In genomic region chr9:124263800-124264426, GRCh38 we compare ENCODE assay signal across 11 cellular contexts. TPM values are rescaled to one million over a fixed set of nuclear protein-coding genes. Genes with fewer than 3 reads are reported as not detected.
DNase-seq lines count a peak whose midpoint lies in the region; ATAC-seq and TF ChIP-seq lines count a peak whose summit lies in the region.
"Had no signal": no experiment of that assay in that cellular context is flagged by ENCODE, and none has a peak within 500 bp of the region (broad histone marks: within the 10 kb centered on the region; RNA-seq: fewer than 3 reads in every experiment).

No MANE protein-coding gene starts in this region.

- H3K36me3 ChIP-seq in SJCRH30 (peaks cover 3% of the 10 kb centered on the region; the same call in 1 of the 2 replicates), right lobe of liver (no peaks in the 10 kb centered on the region), stomach (no peaks in the 10 kb centered on the region)

- intact Hi-C loops in right lobe of liver (cut with DNase I) = no loop called here
- intact Hi-C loops in stomach (cut with DNase I; ENCODE audit: low total_unique reads) = no loop called here

- peak; percentile 21 for TF ChIP-seq POLR2A in GM18951 (IDR thresholded peaks at IDR 0.05; ENCODE audit: extremely low read depth, insufficient read depth, insufficient read length)
- TF ChIP-seq POLR2A in right lobe of liver (IDR thresholded peaks at IDR 0.05) = peak; percentile 60
- TF ChIP-seq POLR2A in stomach (IDR thresholded peaks at IDR 0.05) = no peak

- 33% methylated on average over 14 of the region's 22 CpGs for WGBS in right lobe of liver (ENCODE audit: insufficient coverage, low coverage, low lambda C conversion rate, missing lambda C conversion rate)
- 46 to 61% (median 51%) methylated on average over 21 to 22 of the region's 22 CpGs for WGBS in stomach, 5 donors

- peak overlapping the region; percentile 2 for H3K4me3 ChIP-seq in SJCRH30
- no peak overlapping the region for H3K4me3 ChIP-seq in right lobe of liver
- H3K4me3 ChIP-seq in stomach = peak overlapping the region in 1 of 4 donors; percentile 10

- TF ChIP-seq CTCF in right lobe of liver (IDR thresholded peaks at IDR 0.05) (no peak), stomach (IDR thresholded peaks at IDR 0.05) (no peak)

- ATAC-seq in right lobe of liver = peak; percentile 37 to 69 (median 66)
- ATAC-seq in HG03457 (IDR thresholded peaks at IDR 0.05; ENCODE audit: unreplicated experiment) = no peak

- H3K9me3 ChIP-seq in SJCRH30 (replicated peaks) (no peaks in the 10 kb centered on the region), right lobe of liver (no peaks in the 10 kb centered on the region), stomach (no peaks in the 10 kb centered on the region)

- in situ Hi-C loops in GM18951 (cut with MboI; ENCODE audit: low sequenced_read_pairs, unreplicated experiment) = no loop called here

- DNase-seq in SJCRH30 (peak; percentile 93 to 96), right lobe of liver (peak; percentile 50 to 74 (median 71)), stomach (no peak), NCI-H774 (lab: John Stamatoyannopoulos, UW) (no peak), midbrain (lab: John Stamatoyannopoulos, UW) (no peak)
- DNase-seq: activated gamma-delta T cell; effector memory CD4-positive, alpha-beta T cell; NCI-H187 had no signal

- TF ChIP-seq EP300 in stomach (IDR thresholded peaks at IDR 0.05) = no peak

- H3K4me1 ChIP-seq in SJCRH30 (peaks cover 69% of the 10 kb centered on the region), right lobe of liver (peaks cover 0 to 78% (median 38%) of the 10 kb centered on the region in 4 donors), stomach (peaks cover 75 to 96% (median 93%) of the 10 kb centered on the region in 4 donors)

- H3K27ac ChIP-seq in SJCRH30 = peak overlapping the region; percentile 72
- peak overlapping the region; percentile 41 to 50 (median 48) for H3K27ac ChIP-seq in right lobe of liver
- peak overlapping the region; percentile 10 to 96 (median 88) for H3K27ac ChIP-seq in stomach
- H3K27ac ChIP-seq: HL-60 had no signal

- H3K27me3 ChIP-seq in SJCRH30 = no peaks in the 10 kb centered on the region
- no peaks in the 10 kb centered on the region for H3K27me3 ChIP-seq in right lobe of liver
- H3K27me3 ChIP-seq in stomach = no peaks in the 10 kb centered on the region

RNA-seq across cellular contexts. Expression of gene NEK6, which starts 6.2 kb away (rescaled TPM):
- 26.1 and 28.4 TPM in 2 replicates for total RNA-seq in SJCRH30 (2014; rRNA removed; shearing (Covaris generic))
- total RNA-seq in right lobe of liver (100 to 1,000 TPM in 1 of 6 experiments, 10 to 100 TPM in 5; 61.6 to 128 (median 67.5) TPM), stomach (10 to 100 TPM; 24.5 to 76.8 (median 35.6) TPM)
- 10 to 100 TPM in 2 of 3 donors, 1 to 10 TPM in 1; 6.0 to 18.9 (median 18.3) TPM for polyA plus RNA-seq in stomach

Comparison
In these comparisons a context has a peak if more than half of its experiments do, and no peak if none do; other contexts are left out.
1. POLR2A ChIP-seq: peak in GM18951 (single experiment) and right lobe of liver (single experiment); none in stomach (0 of 4).
2. DNase-seq: peak in SJCRH30 (2 of 2) and right lobe of liver (3 of 3); none in stomach (single experiment), NCI-H774 (single experiment) and midbrain (single experiment).
3. Peak in every context shown above with its lines, with median percentiles within 50 percentile points of each other: H3K27ac ChIP-seq.